28 cellular contexts compared by ENCODE assay signal in the genomic region with DNA sequence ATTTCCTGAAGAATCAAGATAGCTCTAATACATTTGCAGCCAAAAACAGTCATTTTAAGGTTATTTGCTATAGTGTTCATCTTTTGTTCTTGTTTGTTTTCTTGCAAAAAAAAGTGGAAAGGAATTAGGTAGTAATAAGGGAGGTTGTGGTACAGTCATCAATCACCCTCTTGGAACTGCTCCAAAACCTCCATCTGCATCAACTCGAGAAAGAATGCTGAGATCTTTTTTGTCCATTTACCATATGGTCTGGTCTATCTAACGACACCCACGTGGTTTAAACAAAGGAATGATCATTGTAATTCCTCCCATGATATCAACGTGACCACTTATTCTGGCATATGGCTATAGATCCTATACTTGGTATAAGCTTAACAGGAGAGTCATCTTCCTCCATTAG.
A peak's percentile ranks its signal among the peaks of the same experiment; 100 is the strongest.
DNase-seq lines count a peak whose midpoint lies in the region; ATAC-seq lines count a peak whose summit lies in the region.
"Had no signal": no experiment of that assay in that cellular context is flagged by ENCODE, and none has a peak within 500 bp of the region (broad histone marks: within the 10 kb centered on the region; RNA-seq: fewer than 3 reads in every experiment).

No MANE protein-coding gene starts in this region.

- DNase-seq in NCI-H1417 treated with DMSO at 0.1 percent for 48 hours (lab: John Stamatoyannopoulos, UW): peak; percentile 51
- peak; percentile 87 for DNase-seq in NCI-H2227 (lab: John Stamatoyannopoulos, UW; ENCODE audit: unreplicated experiment)
- peak; percentile 96 for DNase-seq in NCI-H82 (lab: John Stamatoyannopoulos, UW)
- DNase-seq in NCI-H146 (lab: John Stamatoyannopoulos, UW): no peak
- DNase-seq: activated CD4-positive, alpha-beta T cell treated with anti-CD3 and anti-CD28 coated beads for 4 hours; activated CD8-positive, alpha-beta T cell treated with anti-CD3 and anti-CD28 coated beads, Interleukin-2, amount 10 ng/mL, durations not matched to agents 7 days and 5 days; activated naive CD4-positive, alpha-beta T cell treated with anti-CD3 and anti-CD28 coated beads, Interleukin-2, amount 50 U/mL, for 16 hours; C1 segment of cervical spinal cord; DMS79 treated with DMSO at 0.1 percent for 48 hours; dorsolateral prefrontal cortex; esophagus squamous epithelium; GDM1; HCEC 1CT; hippocampal formation; Kasumi-1; NCI-H2029; NCI-H510A treated with DMSO at 0.1 percent for 48 hours; Peyer's patch; SHP77 treated with DMSO at 0.1 percent for 48 hours; SW 1271; trophoblast cell had no signal

- ATAC-seq in HG03039 (IDR thresholded peaks at IDR 0.05; ENCODE audit: unreplicated experiment): no peak
- ATAC-seq in GM19035 (IDR thresholded peaks at IDR 0.05; ENCODE audit: unreplicated experiment): no peak
- no peak for ATAC-seq in HG02623 (IDR thresholded peaks at IDR 0.05; ENCODE audit: unreplicated experiment)
- ATAC-seq: activated CD8-positive, alpha-beta T cell treated with anti-CD3 and anti-CD28 coated beads, Interleukin-2, amount 10 ng/mL, durations not matched to agents 7 days and 5 days; activated T-helper 17 cell treated with anti-CD3 and anti-CD28 coated beads, Interleukin-2, amount 50 U/mL, for 72 hours; left lobe of liver; natural killer cell treated with Interleukin-12 subunit alpha and Interleukin-12 subunit beta and Interleukin-15 and Interleukin-18, amount 100 ng/mL, for 72 hours; stimulated activated effector memory CD8-positive, alpha-beta T cell treated with anti-CD3 and anti-CD28 coated beads, Interleukin-12 subunit alpha, Interleukin-12 subunit beta, amount 100 ng/mL, for 72 hours had no signal
